ENCODE assay signal across 8 cellular contexts in the genomic region with DNA sequence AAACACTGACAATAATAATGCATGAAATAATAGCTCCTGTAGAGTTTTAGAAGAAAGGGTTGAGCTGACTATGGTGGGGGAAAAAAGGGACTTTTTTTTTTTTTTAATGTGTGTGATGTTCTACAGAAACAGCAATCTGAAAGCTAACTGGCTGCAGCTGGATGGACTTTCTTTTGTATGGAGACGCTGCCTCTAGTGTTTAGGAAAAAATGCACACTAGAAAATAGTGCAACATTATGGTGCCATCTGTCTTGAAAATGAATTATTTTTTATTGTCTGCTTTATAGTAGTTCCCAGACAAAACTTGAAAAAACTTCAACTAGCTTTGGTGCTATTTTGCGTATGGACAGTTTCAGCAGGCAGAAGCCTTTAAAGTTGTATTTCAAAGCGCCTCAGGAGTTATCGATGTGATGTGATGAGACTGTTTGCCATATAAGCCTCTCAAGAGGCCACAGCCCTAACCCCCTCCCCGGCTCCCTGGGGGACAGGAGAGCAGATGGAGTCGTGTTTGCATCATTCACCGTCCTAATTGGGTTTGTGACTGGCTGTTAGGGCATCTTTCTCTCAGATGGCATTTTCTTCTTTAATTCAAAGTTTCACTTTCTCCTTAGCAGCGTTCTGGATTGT.
DNase-seq lines count a peak whose midpoint lies in the region; ATAC-seq and TF ChIP-seq lines count a peak whose summit lies in the region.

No MANE protein-coding gene starts in this region.

- 44 to 45% methylated on average over 8 of the region's 8 CpGs for WGBS in tibial nerve, 2 donors

- H3K9me3 ChIP-seq in adipocyte (ENCODE audit: control insufficient read depth, low read length) (no peaks in the 10 kb centered on the region), tibial nerve (no peaks in the 10 kb centered on the region)

- H3K4me1 ChIP-seq in adipocyte (ENCODE audit: control insufficient read depth, insufficient read depth, low read length) (peaks cover 5% of the 10 kb centered on the region), tibial nerve (peaks cover 0 to 31% (median 0%) of the 10 kb centered on the region in 4 donors)

- H3K27me3 ChIP-seq in adipocyte (replicated peaks; ENCODE audit: control insufficient read depth, insufficient read depth, low read length) = no peaks in the 10 kb centered on the region
- no peaks in the 10 kb centered on the region for H3K27me3 ChIP-seq in tibial nerve

- peak; percentile 1 to 13 for DNase-seq in AML-193 (lab: John Stamatoyannopoulos, UW)
- DNase-seq in LNCaP clone FGC (ENCODE audit: low read depth) = no peak
- DNase-seq in adipocyte (ENCODE audit: low read depth) = peak; percentile 80
- DNase-seq in inferior parietal cortex (ENCODE audit: extremely low spot score) = peak; percentile 64
- DNase-seq in tibial nerve (ENCODE audit: low spot score in 2 of 2) = no peak
- DNase-seq in glomerular visceral epithelial cell (ENCODE audit: extremely low spot score) = no peak
- no peak for DNase-seq in activated gamma-delta T cell (lab: John Stamatoyannopoulos, UW)

- H3K36me3 ChIP-seq in adipocyte (ENCODE audit: control insufficient read depth, insufficient read depth, low read length, severe bottlenecking) (no peaks in the 10 kb centered on the region), tibial nerve (no peaks in the 10 kb centered on the region)

- no peak for ATAC-seq in GM18868 (IDR thresholded peaks at IDR 0.05; ENCODE audit: unreplicated experiment)

- TF ChIP-seq CTCF in LNCaP clone FGC (IDR thresholded peaks at IDR 0.05; ENCODE audit: control insufficient read depth, extremely low read depth, insufficient read depth) (peak; percentile 60), tibial nerve (IDR thresholded peaks at IDR 0.05) (peak; percentile 36 to 69 (median 59))

- H3K9ac ChIP-seq in adipocyte (ENCODE audit: low read length) = peak overlapping the region; percentile 45

- no peak for TF ChIP-seq POLR2A in tibial nerve (IDR thresholded peaks at IDR 0.05)

- TF ChIP-seq EP300 in tibial nerve (IDR thresholded peaks at IDR 0.05) = no peak

- H3K27ac ChIP-seq in tibial nerve = peak overlapping the region in 1 of 4 donors; percentile 56

- H3K4me3 ChIP-seq in LNCaP clone FGC (ENCODE audit: low read depth, low read length) (no peak overlapping the region), adipocyte (ENCODE audit: low read length) (peak overlapping the region; percentile 71), tibial nerve (peak overlapping the region in 1 of 4 donors; percentile 2)

Comparison
In these comparisons a context has a peak if more than half of its experiments do, and no peak if none do; other contexts are left out.
1. DNase-seq: peak in AML-193 (2 of 2), adipocyte (single experiment) and inferior parietal cortex (single experiment); none in LNCaP clone FGC (single experiment), tibial nerve (0 of 2), glomerular visceral epithelial cell (single experiment) and activated gamma-delta T cell (single experiment).